Comparison of ENCODE assay signal across 1 cellular context in the genomic region with DNA sequence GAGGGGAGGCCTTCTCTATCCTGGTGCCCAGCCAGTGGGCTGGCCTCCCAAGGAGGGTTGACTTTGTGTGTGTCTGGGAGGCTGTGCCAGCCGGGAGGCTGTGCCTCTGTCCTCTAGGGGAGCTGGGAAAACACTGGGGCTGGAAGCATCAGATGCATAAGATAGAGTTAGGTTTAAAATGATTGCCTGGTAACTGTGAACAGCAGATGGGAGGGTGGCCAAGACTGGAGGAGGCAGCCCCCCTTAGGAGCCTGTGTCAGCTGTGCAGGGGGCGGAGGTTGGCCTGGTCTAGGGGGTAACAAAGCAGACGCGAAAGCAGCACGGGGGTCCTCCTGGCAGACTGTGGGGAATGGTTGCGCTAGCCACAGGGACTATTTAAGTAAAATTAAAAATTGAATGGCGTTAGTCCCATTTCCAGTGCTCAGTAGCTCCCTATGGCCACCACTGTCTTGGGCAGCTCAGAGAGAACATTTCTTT.
TF ChIP-seq lines count a peak whose summit lies in the region.

No MANE protein-coding gene starts in this region.

TF ChIP-seq in HepG2, 621 proteins besides CTCF, POLR2A, EP300 and RAD21:
- TF ChIP-seq, protein P1, sequence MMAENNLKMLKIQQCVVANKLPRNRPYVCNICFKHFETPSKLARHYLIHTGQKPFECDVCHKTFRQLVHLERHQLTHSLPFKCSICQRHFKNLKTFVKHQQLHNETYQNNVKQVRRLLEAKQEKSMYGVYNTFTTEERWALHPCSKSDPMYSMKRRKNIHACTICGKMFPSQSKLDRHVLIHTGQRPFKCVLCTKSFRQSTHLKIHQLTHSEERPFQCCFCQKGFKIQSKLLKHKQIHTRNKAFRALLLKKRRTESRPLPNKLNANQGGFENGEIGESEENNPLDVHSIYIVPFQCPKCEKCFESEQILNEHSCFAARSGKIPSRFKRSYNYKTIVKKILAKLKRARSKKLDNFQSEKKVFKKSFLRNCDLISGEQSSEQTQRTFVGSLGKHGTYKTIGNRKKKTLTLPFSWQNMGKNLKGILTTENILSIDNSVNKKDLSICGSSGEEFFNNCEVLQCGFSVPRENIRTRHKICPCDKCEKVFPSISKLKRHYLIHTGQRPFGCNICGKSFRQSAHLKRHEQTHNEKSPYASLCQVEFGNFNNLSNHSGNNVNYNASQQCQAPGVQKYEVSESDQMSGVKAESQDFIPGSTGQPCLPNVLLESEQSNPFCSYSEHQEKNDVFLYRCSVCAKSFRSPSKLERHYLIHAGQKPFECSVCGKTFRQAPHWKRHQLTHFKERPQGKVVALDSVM (CRISPR knock-in tag; IDR thresholded peaks at IDR 0.05) = peak; percentile 28; the same call in 1 of the 2 replicates
- TF ChIP-seq HNRNPUL1 (IDR thresholded peaks at IDR 0.05; ENCODE audit: low read depth, low read length) = no peak
- no peak for TF ChIP-seq MAFK (conservative IDR thresholded peaks at IDR 0.05 in 1 of 2, IDR thresholded peaks at IDR 0.05 in 1 of 2; ENCODE audit: low read length in 2 of 2)
- TF ChIP-seq CHCHD3 (CRISPR knock-in tag; IDR thresholded peaks at IDR 0.05) = peak; percentile 10; the same call in 1 of the 2 replicates
- 0 out of 2 replicates have a peak, but pooled peaks have one; percentile 3 for TF ChIP-seq HDAC1 (CRISPR knock-in tag; IDR thresholded peaks at IDR 0.05)
- TF ChIP-seq, protein P2, sequence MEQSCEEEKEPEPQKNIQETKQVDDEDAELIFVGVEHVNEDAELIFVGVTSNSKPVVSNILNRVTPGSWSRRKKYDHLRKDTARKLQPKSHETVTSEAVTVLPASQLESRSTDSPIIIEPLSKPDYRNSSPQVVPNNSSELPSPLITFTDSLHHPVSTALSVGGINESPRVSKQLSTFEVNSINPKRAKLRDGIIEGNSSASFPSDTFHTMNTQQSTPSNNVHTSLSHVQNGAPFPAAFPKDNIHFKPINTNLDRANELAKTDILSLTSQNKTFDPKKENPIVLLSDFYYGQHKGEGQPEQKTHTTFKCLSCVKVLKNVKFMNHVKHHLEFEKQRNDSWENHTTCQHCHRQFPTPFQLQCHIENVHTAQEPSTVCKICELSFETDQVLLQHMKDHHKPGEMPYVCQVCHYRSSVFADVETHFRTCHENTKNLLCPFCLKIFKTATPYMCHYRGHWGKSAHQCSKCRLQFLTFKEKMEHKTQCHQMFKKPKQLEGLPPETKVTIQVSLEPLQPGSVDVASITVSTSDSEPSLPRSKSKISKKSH (CRISPR knock-in tag; IDR thresholded peaks at IDR 0.05; ENCODE audit: borderline replicate concordance) = 0 out of 2 replicates have a peak, but pooled peaks have one; percentile 13
- 0 out of 2 replicates have a peak, but pooled peaks have one; percentile 4 for TF ChIP-seq ZNF552 (CRISPR knock-in tag; IDR thresholded peaks at IDR 0.05; ENCODE audit: borderline replicate concordance)
- TF ChIP-seq SNAPC2 (CRISPR knock-in tag; IDR thresholded peaks at IDR 0.05) = 0 out of 2 replicates have a peak, but pooled peaks have one; percentile 12
- TF ChIP-seq NFATC3 (CRISPR knock-in tag; IDR thresholded peaks at IDR 0.05) = 0 out of 2 replicates have a peak, but pooled peaks have one; percentile 73
- TF ChIP-seq GLI4 (CRISPR knock-in tag; IDR thresholded peaks at IDR 0.05; ENCODE audit: borderline replicate concordance) = peak; percentile 51; the same call in 1 of the 2 replicates
- TF ChIP-seq ZNF598 (CRISPR knock-in tag; IDR thresholded peaks at IDR 0.05; ENCODE audit: borderline replicate concordance) = peak; percentile 82
- no peak for TF ChIP-seq MYNN (CRISPR knock-in tag; IDR thresholded peaks at IDR 0.05; ENCODE audit: low read depth)
- TF ChIP-seq, protein P3, sequence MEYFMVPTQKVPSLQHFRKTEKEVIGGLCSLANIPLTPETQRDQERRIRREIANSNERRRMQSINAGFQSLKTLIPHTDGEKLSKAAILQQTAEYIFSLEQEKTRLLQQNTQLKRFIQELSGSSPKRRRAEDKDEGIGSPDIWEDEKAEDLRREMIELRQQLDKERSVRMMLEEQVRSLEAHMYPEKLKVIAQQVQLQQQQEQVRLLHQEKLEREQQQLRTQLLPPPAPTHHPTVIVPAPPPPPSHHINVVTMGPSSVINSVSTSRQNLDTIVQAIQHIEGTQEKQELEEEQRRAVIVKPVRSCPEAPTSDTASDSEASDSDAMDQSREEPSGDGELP (IDR thresholded peaks at IDR 0.05; ENCODE audit: borderline replicate concordance, low read depth) = peak; percentile 16; the same call in 1 of the 2 replicates
- TF ChIP-seq ZNF547 (CRISPR knock-in tag; IDR thresholded peaks at IDR 0.05) = peak; percentile 3; the same call in 1 of the 2 replicates
- TF ChIP-seq U2AF1 (optimal IDR thresholded peaks at IDR 0.05; ENCODE audit: low read depth, low read length) = peak; percentile 35
- TF ChIP-seq, protein P4, sequence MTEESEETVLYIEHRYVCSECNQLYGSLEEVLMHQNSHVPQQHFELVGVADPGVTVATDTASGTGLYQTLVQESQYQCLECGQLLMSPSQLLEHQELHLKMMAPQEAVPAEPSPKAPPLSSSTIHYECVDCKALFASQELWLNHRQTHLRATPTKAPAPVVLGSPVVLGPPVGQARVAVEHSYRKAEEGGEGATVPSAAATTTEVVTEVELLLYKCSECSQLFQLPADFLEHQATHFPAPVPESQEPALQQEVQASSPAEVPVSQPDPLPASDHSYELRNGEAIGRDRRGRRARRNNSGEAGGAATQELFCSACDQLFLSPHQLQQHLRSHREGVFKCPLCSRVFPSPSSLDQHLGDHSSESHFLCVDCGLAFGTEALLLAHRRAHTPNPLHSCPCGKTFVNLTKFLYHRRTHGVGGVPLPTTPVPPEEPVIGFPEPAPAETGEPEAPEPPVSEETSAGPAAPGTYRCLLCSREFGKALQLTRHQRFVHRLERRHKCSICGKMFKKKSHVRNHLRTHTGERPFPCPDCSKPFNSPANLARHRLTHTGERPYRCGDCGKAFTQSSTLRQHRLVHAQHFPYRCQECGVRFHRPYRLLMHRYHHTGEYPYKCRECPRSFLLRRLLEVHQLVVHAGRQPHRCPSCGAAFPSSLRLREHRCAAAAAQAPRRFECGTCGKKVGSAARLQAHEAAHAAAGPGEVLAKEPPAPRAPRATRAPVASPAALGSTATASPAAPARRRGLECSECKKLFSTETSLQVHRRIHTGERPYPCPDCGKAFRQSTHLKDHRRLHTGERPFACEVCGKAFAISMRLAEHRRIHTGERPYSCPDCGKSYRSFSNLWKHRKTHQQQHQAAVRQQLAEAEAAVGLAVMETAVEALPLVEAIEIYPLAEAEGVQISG (CRISPR knock-in tag; IDR thresholded peaks at IDR 0.05) = no peak
- 0 out of 2 replicates have a peak, but pooled peaks have one; percentile 9 for TF ChIP-seq ZNF746 (CRISPR knock-in tag; IDR thresholded peaks at IDR 0.05)
- TF ChIP-seq AGO1 (IDR thresholded peaks at IDR 0.05; ENCODE audit: low read depth, low read length, poor library complexity, severe bottlenecking) = peak; percentile 15
TF ChIP-seq in HepG2: peak in this region for 14.
